ENCODE assay signal across 8 cellular contexts in genomic region chr2:20051518-20052228, GRCh38. TPM values are rescaled to one million over a fixed set of nuclear protein-coding genes. Genes with fewer than 3 reads are reported as not detected.
DNase-seq lines count a peak whose midpoint lies in the region; ATAC-seq and TF ChIP-seq lines count a peak whose summit lies in the region.

TSS of gene LAPTM4A (minus strand) at chr2:20051628. CDS start at chr2:20051520, 108 bp downstream.

- H3K27ac Mint-ChIP-seq in activated CD4-positive, alpha-beta T cell treated with anti-CD3 and anti-CD28 coated beads, Interleukin-2, amount 10 ng/mL, durations not matched to agents 24 days and 14 days = no peak within 1 kb of the TSS

- H3K4me3 Mint-ChIP-seq in activated CD4-positive, alpha-beta T cell treated with anti-CD3 and anti-CD28 coated beads, Interleukin-2, amount 10 ng/mL, durations not matched to agents 24 days and 14 days = no peak within 1 kb of the TSS

- ATAC-seq in GM19351 (IDR thresholded peaks at IDR 0.05; ENCODE audit: unreplicated experiment) (peak; percentile 92), HG03520 (IDR thresholded peaks at IDR 0.05; ENCODE audit: unreplicated experiment) (peak; percentile 95), left colon (peak; percentile 89)

- H3K4me3 ChIP-seq in coronary artery = peak within 1 kb of the TSS; percentile 94

- TF ChIP-seq CTCF in C4-2B (conservative IDR thresholded peaks at IDR 0.05) (no peak), coronary artery (IDR thresholded peaks at IDR 0.05) (no peak)

- H3K27ac ChIP-seq in C4-2B (peak within 1 kb of the TSS; percentile 77), coronary artery (peak within 1 kb of the TSS; percentile 99)

- intact Hi-C loops in activated CD4-positive, alpha-beta T cell treated with anti-CD3 and anti-CD28 coated beads, Interleukin-2, amount 10 ng/mL, durations not matched to agents 24 days and 14 days (cut with micrococcal nuclease) = loop anchor here (1.0 to 2.0 kb wide), 5 partner anchors 47 to 703 kb away; partner anchors contain the start of genes TTC32 and WDR35
- intact Hi-C loops in left colon (cut with DNase I, micrococcal nuclease) = no loop called here

- H3K4me1 Mint-ChIP-seq in activated CD4-positive, alpha-beta T cell treated with anti-CD3 and anti-CD28 coated beads, Interleukin-2, amount 10 ng/mL, durations not matched to agents 24 days and 14 days = peaks cover 23% of the 10 kb centered on the region

- H3K27me3 Mint-ChIP-seq in activated CD4-positive, alpha-beta T cell treated with anti-CD3 and anti-CD28 coated beads, Interleukin-2, amount 10 ng/mL, durations not matched to agents 24 days and 14 days = peaks cover 22% of the 10 kb centered on the region

- H3K9me3 Mint-ChIP-seq in activated CD4-positive, alpha-beta T cell treated with anti-CD3 and anti-CD28 coated beads, Interleukin-2, amount 10 ng/mL, durations not matched to agents 24 days and 14 days = peaks cover 2% of the 10 kb centered on the region

- DNase-seq in NCI-H526 treated with DMSO at 0.1 percent for 48 hours (lab: John Stamatoyannopoulos, UW) = peak; percentile 98
- peak; percentile 99 for DNase-seq in activated CD4-positive, alpha-beta T cell treated with anti-CD3 and anti-CD28 coated beads, Interleukin-2, amount 10 ng/mL, durations not matched to agents 24 days and 14 days
- DNase-seq in coronary artery (ENCODE audit: low spot score) = peak; percentile 100
- peak; percentile 98 to 100 for DNase-seq in left colon
- peak; percentile 99 for DNase-seq in stimulated activated CD4-positive, alpha-beta T cell treated with anti-CD3 and anti-CD28 coated beads, Interleukin-1b, Interleukin-23, amount 100 ng/mL, for 48 hours

- no peaks in the 10 kb centered on the region for H3K36me3 Mint-ChIP-seq in activated CD4-positive, alpha-beta T cell treated with anti-CD3 and anti-CD28 coated beads, Interleukin-2, amount 10 ng/mL, durations not matched to agents 24 days and 14 days (ENCODE audit: low read depth)

RNA-seq across cellular contexts. Expression of gene LAPTM4A, which starts in this region (rescaled TPM):
- total RNA-seq in activated CD4-positive, alpha-beta T cell treated with anti-CD3 and anti-CD28 coated beads, Interleukin-2, amount 10 ng/mL, durations not matched to agents 24 days and 14 days = 24.3 and 25.3 TPM in 2 replicates
- total RNA-seq in left colon = 100 to 1,000 TPM; 151 to 168 TPM

Comparison
In these comparisons a context has a peak if more than half of its experiments do, and no peak if none do; other contexts are left out.
1. Peak in every context shown above with its lines: DNase-seq, ATAC-seq, H3K4me3 ChIP-seq and H3K27ac ChIP-seq.